17 cellular contexts compared by ENCODE assay signal in genomic region chr1:245621589-245621988, GRCh38.
DNase-seq lines count a peak whose midpoint lies in the region; ATAC-seq lines count a peak whose summit lies in the region.
"Had no signal": no experiment of that assay in that cellular context is flagged by ENCODE, and none has a peak within 500 bp of the region (broad histone marks: within the 10 kb centered on the region; RNA-seq: fewer than 3 reads in every experiment).

No MANE protein-coding gene starts in this region.

- H3K27ac Mint-ChIP-seq in activated CD4-positive, alpha-beta T cell treated with anti-CD3 and anti-CD28 coated beads for 36 hours: no peak overlapping the region
- H3K27ac Mint-ChIP-seq in activated naive CD8-positive, alpha-beta T cell treated with anti-CD3 and anti-CD28 coated beads for 36 hours: no peak overlapping the region
- H3K27ac Mint-ChIP-seq: CD4-positive, alpha-beta memory T cell; HFFc6 had no signal

- H3K4me3 Mint-ChIP-seq in activated CD4-positive, alpha-beta T cell treated with anti-CD3 and anti-CD28 coated beads for 36 hours: no peak overlapping the region
- H3K4me3 Mint-ChIP-seq in activated naive CD8-positive, alpha-beta T cell treated with anti-CD3 and anti-CD28 coated beads for 36 hours: no peak overlapping the region
- H3K4me3 Mint-ChIP-seq: CD4-positive, alpha-beta memory T cell; HFFc6 had no signal

- H3K9me3 Mint-ChIP-seq in activated CD4-positive, alpha-beta T cell treated with anti-CD3 and anti-CD28 coated beads for 36 hours (ENCODE audit: low read depth): no peaks in the 10 kb centered on the region
- peaks cover 2% of the 10 kb centered on the region for H3K9me3 Mint-ChIP-seq in activated naive CD8-positive, alpha-beta T cell treated with anti-CD3 and anti-CD28 coated beads for 36 hours
- H3K9me3 Mint-ChIP-seq: HFFc6 had no signal

- CTCF ChIA-PET in activated CD4-positive, alpha-beta T cell treated with anti-CD3 and anti-CD28 coated beads for 36 hours (lab: Charles Lee): no interaction called here

- POLR2A ChIA-PET in activated CD4-positive, alpha-beta T cell treated with anti-CD3 and anti-CD28 coated beads for 36 hours (lab: Charles Lee): no interaction called here

- intact Hi-C loops in activated CD4-positive, alpha-beta T cell treated with anti-CD3 and anti-CD28 coated beads for 36 hours (cut with DNase I, micrococcal nuclease): no loop called here

- peaks cover 5% of the 10 kb centered on the region for H3K4me1 Mint-ChIP-seq in activated CD4-positive, alpha-beta T cell treated with anti-CD3 and anti-CD28 coated beads for 36 hours
- H3K4me1 Mint-ChIP-seq in activated naive CD8-positive, alpha-beta T cell treated with anti-CD3 and anti-CD28 coated beads for 36 hours: peaks cover 5% of the 10 kb centered on the region
- H3K4me1 Mint-ChIP-seq: CD4-positive, alpha-beta memory T cell had no signal

- DNase-seq in activated CD4-positive, alpha-beta T cell treated with anti-CD3 and anti-CD28 coated beads for 36 hours: peak; percentile 40
- DNase-seq in activated CD4-positive, alpha-beta T cell treated with anti-CD3 and anti-CD28 coated beads, Interleukin-2, amount 50 U/mL, for 1 hour: no peak
- DNase-seq in NCI-H1417 treated with DMSO at 0.1 percent for 48 hours (lab: John Stamatoyannopoulos, UW): peak; percentile 80
- peak; percentile 8 for DNase-seq in activated naive CD8-positive, alpha-beta T cell treated with anti-CD3 and anti-CD28 coated beads for 36 hours
- DNase-seq in renal cortical epithelial cell (ENCODE audit: low read depth): peak; percentile 55
- no peak for DNase-seq in GF-D8 (lab: John Stamatoyannopoulos, UW)
- DNase-seq in DMS79 (lab: John Stamatoyannopoulos, UW): no peak
- no peak for DNase-seq in HCEC 1CT
- DNase-seq: activated gamma-delta T cell; body of pancreas; CD4-positive, alpha-beta memory T cell; HFFc6; left colon; NCI-H1092; NCI-H526; T-helper 1 cell; transverse colon had no signal

- H3K27me3 Mint-ChIP-seq in activated CD4-positive, alpha-beta T cell treated with anti-CD3 and anti-CD28 coated beads for 36 hours: no peaks in the 10 kb centered on the region
- peaks cover 15% of the 10 kb centered on the region for H3K27me3 Mint-ChIP-seq in activated naive CD8-positive, alpha-beta T cell treated with anti-CD3 and anti-CD28 coated beads for 36 hours

- peak; percentile 77 for ATAC-seq in activated CD4-positive, alpha-beta T cell treated with anti-CD3 and anti-CD28 coated beads for 36 hours
- ATAC-seq: body of pancreas, left colon had no signal

- H3K36me3 Mint-ChIP-seq in activated CD4-positive, alpha-beta T cell treated with anti-CD3 and anti-CD28 coated beads for 36 hours (ENCODE audit: low read depth): no peaks in the 10 kb centered on the region
- H3K36me3 Mint-ChIP-seq in activated naive CD8-positive, alpha-beta T cell treated with anti-CD3 and anti-CD28 coated beads for 36 hours: no peaks in the 10 kb centered on the region
- H3K36me3 Mint-ChIP-seq: CD4-positive, alpha-beta memory T cell had no signal

Comparison
In these comparisons a context has a peak if more than half of its experiments do, and no peak if none do; other contexts are left out.
1. DNase-seq: peak in activated CD4-positive, alpha-beta T cell treated with anti-CD3 and anti-CD28 coated beads for 36 hours (single experiment), NCI-H1417 treated with DMSO at 0.1 percent for 48 hours (single experiment), activated naive CD8-positive, alpha-beta T cell treated with anti-CD3 and anti-CD28 coated beads for 36 hours (single experiment) and renal cortical epithelial cell (single experiment); none in activated CD4-positive, alpha-beta T cell treated with anti-CD3 and anti-CD28 coated beads, Interleukin-2, amount 50 U/mL, for 1 hour (single experiment), GF-D8 (single experiment), DMS79 (single experiment) and HCEC 1CT (single experiment).